In the genomic region with DNA sequence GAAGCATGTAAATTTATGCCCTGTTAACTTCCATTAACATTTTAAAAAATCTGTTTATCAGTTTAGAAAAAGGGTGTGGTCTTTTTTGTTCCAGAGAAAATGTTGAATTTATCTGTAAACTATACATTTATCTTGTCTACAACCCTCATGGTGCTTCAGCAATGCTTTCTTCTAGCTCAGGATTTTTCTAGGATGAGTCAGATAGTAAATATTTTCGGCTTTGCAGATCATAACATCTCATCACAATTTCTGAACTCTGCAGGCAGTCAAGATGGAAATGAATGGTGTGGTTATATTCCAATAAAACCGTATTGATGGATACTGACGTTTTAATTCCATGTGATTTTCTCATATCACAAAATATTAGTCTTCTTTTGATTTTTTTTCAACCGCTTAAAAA, we compare ENCODE assay signal across 18 cellular contexts.
DNase-seq lines count a peak whose midpoint lies in the region; ATAC-seq, FAIRE-seq and TF ChIP-seq lines count a peak whose summit lies in the region.
"Had no signal": no experiment of that assay in that cellular context is flagged by ENCODE, and none has a peak within 500 bp of the region (broad histone marks: within the 10 kb centered on the region; RNA-seq: fewer than 3 reads in every experiment).

No MANE protein-coding gene starts in this region.

- no peaks in the 10 kb centered on the region for H3K9me2 ChIP-seq in GM23338 (ENCODE audit: insufficient read depth)

- DNase-seq in ELR (ENCODE audit: low read depth) (peak; percentile 34), NCI-H226 (peak; percentile 80), astrocyte (ENCODE audit: low read depth) (no peak), smooth muscle cell (lab: John Stamatoyannopoulos, UW; ENCODE audit: unreplicated experiment) (no peak), GM23338 (ENCODE audit: low spot score) (no peak)
- DNase-seq in stimulated activated CD4-positive, alpha-beta T cell treated with anti-CD3 and anti-CD28 coated beads, Interleukin-12 subunit alpha, Interleukin-12 subunit beta, amount 100 ng/mL, for 4 hours = no peak
- DNase-seq: Calu3; CD4-positive, alpha-beta T cell; DND-41; H9; NCI-H1092 treated with DMSO at 0.1 percent for 48 hours; NCI-H1694; NCI-H446; NCI-H748 treated with DMSO at 0.1 percent for 48 hours; SW 1271 had no signal

- H3K36me3 Mint-ChIP-seq in astrocyte (ENCODE audit: low read depth, unreplicated experiment) = no peaks in the 10 kb centered on the region
- H3K36me3 Mint-ChIP-seq in GM23338 (ENCODE audit: low read depth) = no peaks in the 10 kb centered on the region

- H3K4me1 ChIP-seq in astrocyte (ENCODE audit: insufficient read depth, low read length) (no peaks in the 10 kb centered on the region), smooth muscle cell (ENCODE audit: low read depth) (no peaks in the 10 kb centered on the region), GM23338 (ENCODE audit: insufficient read depth) (peaks cover 27% of the 10 kb centered on the region)

- H3K36me3 ChIP-seq in astrocyte (ENCODE audit: insufficient read depth, low read length) = no peaks in the 10 kb centered on the region
- no peaks in the 10 kb centered on the region for H3K36me3 ChIP-seq in smooth muscle cell (ENCODE audit: low read depth)
- no peaks in the 10 kb centered on the region for H3K36me3 ChIP-seq in GM23338 (ENCODE audit: insufficient read depth)

- no peaks in the 10 kb centered on the region for H3K9me3 Mint-ChIP-seq in astrocyte (ENCODE audit: unreplicated experiment)
- no peaks in the 10 kb centered on the region for H3K9me3 Mint-ChIP-seq in GM23338
- H3K9me3 Mint-ChIP-seq: CD4-positive, alpha-beta T cell; H9 had no signal

- 60% methylated on average over 4 of the region's 4 CpGs for WGBS in smooth muscle cell (ENCODE audit: low lambda C conversion rate)

- no peaks in the 10 kb centered on the region for H3K79me2 ChIP-seq in astrocyte (ENCODE audit: insufficient read depth, low read length)
- H3K79me2 ChIP-seq in smooth muscle cell (ENCODE audit: low read depth) = no peaks in the 10 kb centered on the region
- H3K79me2 ChIP-seq in GM23338 (replicated peaks; ENCODE audit: insufficient read depth) = no peaks in the 10 kb centered on the region

- no peak overlapping the region for H2AFZ ChIP-seq in astrocyte (ENCODE audit: low read depth, low read length)
- H2AFZ ChIP-seq in smooth muscle cell (ENCODE audit: low read depth) = no peak overlapping the region
- H2AFZ ChIP-seq in GM23338 = no peak overlapping the region

- H3K27ac ChIP-seq in astrocyte (ENCODE audit: low read depth, low read length) (no peak overlapping the region), smooth muscle cell (ENCODE audit: low read depth) (no peak overlapping the region), GM23338 (ENCODE audit: low read depth) (no peak overlapping the region)

- no peak for ATAC-seq in GM23338
- ATAC-seq in HG02884 (IDR thresholded peaks at IDR 0.05; ENCODE audit: unreplicated experiment) = no peak

- H3K27ac Mint-ChIP-seq in astrocyte (ENCODE audit: unreplicated experiment) = peak overlapping the region; percentile 77
- H3K27ac Mint-ChIP-seq in GM23338 = no peak overlapping the region
- H3K27ac Mint-ChIP-seq: B cell; CD4-positive, alpha-beta T cell; H9 had no signal

- H4K20me1 ChIP-seq in astrocyte (ENCODE audit: insufficient read depth, low read length) (no peaks in the 10 kb centered on the region), smooth muscle cell (ENCODE audit: low read depth) (no peaks in the 10 kb centered on the region), GM23338 (replicated peaks; ENCODE audit: insufficient read depth) (no peaks in the 10 kb centered on the region)

- no peak overlapping the region for H3K4me2 ChIP-seq in astrocyte (ENCODE audit: low read length)
- peak overlapping the region; percentile 20 for H3K4me2 ChIP-seq in smooth muscle cell
- H3K4me2 ChIP-seq in GM23338 = no peak overlapping the region

- H3K4me3 Mint-ChIP-seq in astrocyte (ENCODE audit: unreplicated experiment) (no peak overlapping the region), GM23338 (no peak overlapping the region)
- H3K4me3 Mint-ChIP-seq: B cell; CD4-positive, alpha-beta T cell; H9 had no signal

- no peaks in the 10 kb centered on the region for H3K9me3 ChIP-seq in astrocyte (ENCODE audit: insufficient read depth, low read depth, low read length)
- no peaks in the 10 kb centered on the region for H3K9me3 ChIP-seq in smooth muscle cell (replicated peaks; ENCODE audit: low read depth)

- H3K27me3 ChIP-seq in astrocyte (ENCODE audit: insufficient read depth, low read length) (peaks cover 10% of the 10 kb centered on the region), smooth muscle cell (ENCODE audit: low read depth) (peaks cover 16% of the 10 kb centered on the region), GM23338 (ENCODE audit: insufficient read depth) (no peaks in the 10 kb centered on the region)

- H3K27me3 Mint-ChIP-seq in astrocyte (ENCODE audit: low read depth, unreplicated experiment) (peaks cover 2% of the 10 kb centered on the region), GM23338 (ENCODE audit: insufficient read depth, low read depth, poor library complexity) (no peaks in the 10 kb centered on the region)

- peaks cover 12% of the 10 kb centered on the region for H3K4me1 Mint-ChIP-seq in astrocyte (ENCODE audit: low read depth, unreplicated experiment)
- H3K4me1 Mint-ChIP-seq in GM23338 = peaks cover 33% of the 10 kb centered on the region
- H3K4me1 Mint-ChIP-seq: B cell had no signal

- H3K4me3 ChIP-seq in astrocyte (ENCODE audit: insufficient read depth, low read depth, low read length) (no peak overlapping the region), smooth muscle cell (no peak overlapping the region), GM23338 (no peak overlapping the region)

- TF ChIP-seq CTCF in astrocyte (IDR thresholded peaks at IDR 0.05; ENCODE audit: insufficient read depth, low read depth, low read length) = no peak
- no peak for TF ChIP-seq CTCF in smooth muscle cell (IDR thresholded peaks at IDR 0.05; ENCODE audit: borderline replicate concordance, insufficient read depth, poor library complexity, severe bottlenecking)
- no peak for TF ChIP-seq CTCF in GM23338 (conservative IDR thresholded peaks at IDR 0.05; ENCODE audit: low read depth in 2 of 2)

- no peak overlapping the region for H3K9ac ChIP-seq in astrocyte (ENCODE audit: low read length)
- no peak overlapping the region for H3K9ac ChIP-seq in smooth muscle cell (ENCODE audit: low read depth)

- H3F3A ChIP-seq in smooth muscle cell (ENCODE audit: low read depth) = no peaks in the 10 kb centered on the region
- no peaks in the 10 kb centered on the region for H3F3A ChIP-seq in GM23338 (replicated peaks; ENCODE audit: low read depth)

- no peak for FAIRE-seq in astrocyte (lab: Jason Lieb, UNC)
- FAIRE-seq: RCC 7860 had no signal

TF ChIP-seq in GM23338, 12 proteins besides CTCF, POLR2A, EP300 and RAD21 (continues in another document):
- TF ChIP-seq POLR2AphosphoS5 (IDR thresholded peaks at IDR 0.05; ENCODE audit: low read depth) (no peak), EZH2 (IDR thresholded peaks at IDR 0.05; ENCODE audit: low read depth, unreplicated experiment) (no peak), CREB1 (CRISPR knock-in tag; IDR thresholded peaks at IDR 0.05; ENCODE audit: low read depth) (no peak), ZNF114 (CRISPR knock-in tag; IDR thresholded peaks at IDR 0.05) (no peak), ZNF331 (CRISPR knock-in tag; IDR thresholded peaks at IDR 0.05; ENCODE audit: low read depth) (no peak), EZH2phosphoT487 (IDR thresholded peaks at IDR 0.05; ENCODE audit: unreplicated experiment) (no peak), JUNB (IDR thresholded peaks at IDR 0.05; ENCODE audit: unreplicated experiment) (no peak), STAT1 (IDR thresholded peaks at IDR 0.05; ENCODE audit: unreplicated experiment) (no peak)
- TF ChIP-seq, protein P1, sequence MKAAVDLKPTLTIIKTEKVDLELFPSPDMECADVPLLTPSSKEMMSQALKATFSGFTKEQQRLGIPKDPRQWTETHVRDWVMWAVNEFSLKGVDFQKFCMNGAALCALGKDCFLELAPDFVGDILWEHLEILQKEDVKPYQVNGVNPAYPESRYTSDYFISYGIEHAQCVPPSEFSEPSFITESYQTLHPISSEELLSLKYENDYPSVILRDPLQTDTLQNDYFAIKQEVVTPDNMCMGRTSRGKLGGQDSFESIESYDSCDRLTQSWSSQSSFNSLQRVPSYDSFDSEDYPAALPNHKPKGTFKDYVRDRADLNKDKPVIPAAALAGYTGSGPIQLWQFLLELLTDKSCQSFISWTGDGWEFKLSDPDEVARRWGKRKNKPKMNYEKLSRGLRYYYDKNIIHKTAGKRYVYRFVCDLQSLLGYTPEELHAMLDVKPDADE (IDR thresholded peaks at IDR 0.05) = no peak
- TF ChIP-seq, protein P2, sequence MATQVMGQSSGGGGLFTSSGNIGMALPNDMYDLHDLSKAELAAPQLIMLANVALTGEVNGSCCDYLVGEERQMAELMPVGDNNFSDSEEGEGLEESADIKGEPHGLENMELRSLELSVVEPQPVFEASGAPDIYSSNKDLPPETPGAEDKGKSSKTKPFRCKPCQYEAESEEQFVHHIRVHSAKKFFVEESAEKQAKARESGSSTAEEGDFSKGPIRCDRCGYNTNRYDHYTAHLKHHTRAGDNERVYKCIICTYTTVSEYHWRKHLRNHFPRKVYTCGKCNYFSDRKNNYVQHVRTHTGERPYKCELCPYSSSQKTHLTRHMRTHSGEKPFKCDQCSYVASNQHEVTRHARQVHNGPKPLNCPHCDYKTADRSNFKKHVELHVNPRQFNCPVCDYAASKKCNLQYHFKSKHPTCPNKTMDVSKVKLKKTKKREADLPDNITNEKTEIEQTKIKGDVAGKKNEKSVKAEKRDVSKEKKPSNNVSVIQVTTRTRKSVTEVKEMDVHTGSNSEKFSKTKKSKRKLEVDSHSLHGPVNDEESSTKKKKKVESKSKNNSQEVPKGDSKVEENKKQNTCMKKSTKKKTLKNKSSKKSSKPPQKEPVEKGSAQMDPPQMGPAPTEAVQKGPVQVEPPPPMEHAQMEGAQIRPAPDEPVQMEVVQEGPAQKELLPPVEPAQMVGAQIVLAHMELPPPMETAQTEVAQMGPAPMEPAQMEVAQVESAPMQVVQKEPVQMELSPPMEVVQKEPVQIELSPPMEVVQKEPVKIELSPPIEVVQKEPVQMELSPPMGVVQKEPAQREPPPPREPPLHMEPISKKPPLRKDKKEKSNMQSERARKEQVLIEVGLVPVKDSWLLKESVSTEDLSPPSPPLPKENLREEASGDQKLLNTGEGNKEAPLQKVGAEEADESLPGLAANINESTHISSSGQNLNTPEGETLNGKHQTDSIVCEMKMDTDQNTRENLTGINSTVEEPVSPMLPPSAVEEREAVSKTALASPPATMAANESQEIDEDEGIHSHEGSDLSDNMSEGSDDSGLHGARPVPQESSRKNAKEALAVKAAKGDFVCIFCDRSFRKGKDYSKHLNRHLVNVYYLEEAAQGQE (IDR thresholded peaks at IDR 0.05; ENCODE audit: unreplicated experiment) = no peak

Comparison
In these comparisons a context has a peak if more than half of its experiments do, and no peak if none do; other contexts are left out.
1. DNase-seq: peak in ELR (single experiment) and NCI-H226 (single experiment); none in astrocyte (single experiment), smooth muscle cell (single experiment), stimulated activated CD4-positive, alpha-beta T cell treated with anti-CD3 and anti-CD28 coated beads, Interleukin-12 subunit alpha, Interleukin-12 subunit beta, amount 100 ng/mL, for 4 hours (single experiment) and GM23338 (single experiment).